Comparison of ENCODE assay signal across 1 cellular context in genomic region chr14:34692898-34693227, GRCh38.
TF ChIP-seq lines count a peak whose summit lies in the region.

No MANE protein-coding gene starts in this region.

TF ChIP-seq in H1, 55 proteins besides CTCF, POLR2A, EP300 and RAD21:
- TF ChIP-seq EZH2 (IDR thresholded peaks at IDR 0.05; ENCODE audit: low read depth, low read length, severe bottlenecking): no peak
- no peak for TF ChIP-seq SRF (IDR thresholded peaks at IDR 0.05; ENCODE audit: low read depth, low read length)
- no peak for TF ChIP-seq PHF8 (conservative IDR thresholded peaks at IDR 0.05; ENCODE audit: low read depth, low read length)
- no peak for TF ChIP-seq RBBP5 (IDR thresholded peaks at IDR 0.05; ENCODE audit: borderline replicate concordance, low read depth, low read length)
- no peak for TF ChIP-seq USF2 (IDR thresholded peaks at IDR 0.05; ENCODE audit: low read length)
- TF ChIP-seq TAF1 (IDR thresholded peaks at IDR 0.05; ENCODE audit: low read depth, low read length): no peak
